Comparison of ENCODE assay signal across 11 cellular contexts in the genomic region with DNA sequence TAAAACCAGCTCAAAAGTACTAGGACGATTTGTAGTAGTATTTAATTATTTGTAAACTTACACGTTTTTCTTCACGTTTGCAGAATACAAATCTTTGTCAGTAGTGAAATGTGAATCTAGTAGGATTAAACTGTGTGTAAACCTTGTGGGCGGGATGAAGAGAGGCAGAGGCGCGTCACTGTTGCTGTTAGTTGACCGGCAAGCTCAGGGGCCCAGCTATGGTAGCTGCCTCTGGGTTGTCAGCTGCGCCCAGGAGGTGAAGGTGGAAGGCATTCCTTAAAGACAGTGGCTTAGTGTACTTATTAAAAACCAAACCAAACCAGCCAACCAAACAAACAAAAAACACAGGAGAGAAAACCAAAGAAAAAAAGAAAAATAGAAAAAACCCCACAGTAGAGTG.
"Had no signal": no experiment of that assay in that cellular context is flagged by ENCODE, and none has a peak within 500 bp of the region (broad histone marks: within the 10 kb centered on the region; RNA-seq: fewer than 3 reads in every experiment).

No MANE protein-coding gene starts in this region.

- H3K27me3 Mint-ChIP-seq: activated naive CD4-positive, alpha-beta T cell treated with anti-CD3 and anti-CD28 coated beads, Interleukin-2, amount 10 ng/mL, durations not matched to agents 7 days and 5 days had no signal

- H3K4me2 ChIP-seq: SK-N-SH had no signal

- H3K9me3 ChIP-seq: psoas muscle, SK-N-SH had no signal

- H3K27ac ChIP-seq: foreskin keratinocyte, psoas muscle had no signal

- H3K4me3 ChIP-seq: dorsolateral prefrontal cortex, psoas muscle had no signal

- DNase-seq: activated CD4-positive, alpha-beta T cell treated with anti-CD3 and anti-CD28 coated beads, Interleukin-2, amount 50 U/mL, for 1 hour; activated CD4-positive, CD25-positive, alpha-beta regulatory T cell; activated naive CD4-positive, alpha-beta T cell treated with anti-CD3 and anti-CD28 coated beads, Interleukin-2, amount 10 ng/mL, durations not matched to agents 7 days and 5 days; dorsolateral prefrontal cortex; foreskin keratinocyte; nephron progenitor cell; psoas muscle; SK-N-SH; stimulated activated CD4-positive, alpha-beta T cell treated with anti-CD3 and anti-CD28 coated beads, Interleukin-12 subunit alpha, Interleukin-12 subunit beta, amount 100 ng/mL, for 4 hours; stimulated activated naive CD4-positive, alpha-beta T cell treated with Interleukin-2 at 50 U/mL for 16 hours had no signal

- H3K27me3 ChIP-seq: dorsolateral prefrontal cortex, foreskin keratinocyte had no signal

- ATAC-seq: foreskin keratinocyte, psoas muscle, sciatic nerve had no signal

- H3K9me3 Mint-ChIP-seq: activated naive CD4-positive, alpha-beta T cell treated with anti-CD3 and anti-CD28 coated beads, Interleukin-2, amount 10 ng/mL, durations not matched to agents 7 days and 5 days; nephron progenitor cell had no signal

- H3K4me3 Mint-ChIP-seq: activated naive CD4-positive, alpha-beta T cell treated with anti-CD3 and anti-CD28 coated beads, Interleukin-2, amount 10 ng/mL, durations not matched to agents 7 days and 5 days; nephron progenitor cell had no signal

- H3K27ac Mint-ChIP-seq: activated naive CD4-positive, alpha-beta T cell treated with anti-CD3 and anti-CD28 coated beads, Interleukin-2, amount 10 ng/mL, durations not matched to agents 7 days and 5 days had no signal

- H3K9ac ChIP-seq: SK-N-SH had no signal
